Comparison of ENCODE assay signal across 21 cellular contexts in the genomic region with DNA sequence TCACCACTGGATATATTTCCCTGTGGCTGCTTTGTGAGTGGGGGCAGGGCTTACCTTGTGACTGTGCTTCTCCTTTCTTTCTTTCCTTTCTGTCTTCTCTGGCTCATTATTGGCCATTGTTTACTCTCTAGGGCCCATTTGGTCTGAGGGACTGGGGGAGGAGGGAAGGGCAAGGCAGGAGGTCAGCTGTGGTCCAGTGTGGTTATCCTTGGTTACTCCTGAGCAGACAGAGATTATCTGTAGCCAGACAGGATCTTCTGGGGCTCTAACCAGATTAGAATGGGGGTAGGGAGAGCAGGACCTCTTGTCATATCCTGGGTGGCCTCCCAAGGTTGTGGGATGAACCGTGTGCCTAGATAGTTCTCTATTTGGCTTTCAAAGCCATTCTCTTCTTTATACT.
DNase-seq lines count a peak whose midpoint lies in the region; TF ChIP-seq lines count a peak whose summit lies in the region.
"Had no signal": no experiment of that assay in that cellular context is flagged by ENCODE, and none has a peak within 500 bp of the region (broad histone marks: within the 10 kb centered on the region; RNA-seq: fewer than 3 reads in every experiment).

No MANE protein-coding gene starts in this region.

- H3K79me1 ChIP-seq in neuronal stem cell (ENCODE audit: low read depth, low read length), result no peaks in the 10 kb centered on the region
- H3K79me1 ChIP-seq in H9 (ENCODE audit: insufficient read depth, low read depth, low read length, poor library complexity, severe bottlenecking), result no peaks in the 10 kb centered on the region

- H3K27ac Mint-ChIP-seq in endothelial cell (ENCODE audit: unreplicated experiment) (no peak overlapping the region), H9 (no peak overlapping the region)
- H3K27ac Mint-ChIP-seq: immature natural killer cell had no signal

- no peak overlapping the region for H3K56ac ChIP-seq in H9 (ENCODE audit: insufficient read length, low read depth, low read length)

- H3K9me3 Mint-ChIP-seq in endothelial cell (ENCODE audit: unreplicated experiment) (no peaks in the 10 kb centered on the region), H9 (no peaks in the 10 kb centered on the region)
- H3K9me3 Mint-ChIP-seq: immature natural killer cell, neural crest cell had no signal

- no peak overlapping the region for H3K4me3 Mint-ChIP-seq in endothelial cell (ENCODE audit: unreplicated experiment)
- no peak overlapping the region for H3K4me3 Mint-ChIP-seq in H9
- H3K4me3 Mint-ChIP-seq: immature natural killer cell, neural crest cell had no signal

- H2AK5ac ChIP-seq in neuronal stem cell (ENCODE audit: low read depth, low read length) (peak overlapping the region; percentile 29), H9 (ENCODE audit: insufficient read length, low read length) (no peak overlapping the region)

- no peaks in the 10 kb centered on the region for H4K20me1 ChIP-seq in H9 (ENCODE audit: control insufficient read depth, insufficient read depth, insufficient read length)

- H3K23ac ChIP-seq in neuronal stem cell (ENCODE audit: low read depth, low read length, poor library complexity), result no peak overlapping the region
- no peak overlapping the region for H3K23ac ChIP-seq in H9 (ENCODE audit: insufficient read length, low read depth, low read length)

- DNase-seq in SKM-1 treated with dmso at 0.1 percent for 144 hours (lab: John Stamatoyannopoulos, UW; ENCODE audit: unreplicated experiment), result peak; percentile 65
- no peak for DNase-seq in SKM-1 (lab: John Stamatoyannopoulos, UW; ENCODE audit: unreplicated experiment)
- DNase-seq in NCI-H82 treated with DMSO at 0.1 percent for 48 hours (lab: John Stamatoyannopoulos, UW; ENCODE audit: unreplicated experiment), result peak; percentile 33
- peak; percentile 64 for DNase-seq in fibroblast of villous mesenchyme (ENCODE audit: low read depth)
- no peak for DNase-seq in neuronal stem cell (ENCODE audit: low spot score)
- DNase-seq in KBM-7, result no peak
- DNase-seq in endothelial cell (ENCODE audit: low spot score), result no peak
- DNase-seq in H9, result no peak
- DNase-seq: activated CD4-positive, alpha-beta T cell treated with anti-CD3 and anti-CD28 coated beads, Interleukin-2, amount 50 U/mL, for 4 hours; activated T-cell treated with anti-CD3 and anti-CD28 coated beads, Interleukin-2, amount 50 U/mL, for 1 hour; dorsolateral prefrontal cortex; esophagus squamous epithelium; GOT3; immature natural killer cell; Kasumi-1; NCI-H226; SHP77; stimulated activated naive CD4-positive, alpha-beta T cell had no signal

- H3K4ac ChIP-seq in neuronal stem cell (ENCODE audit: low read length), result no peak overlapping the region
- no peak overlapping the region for H3K4ac ChIP-seq in H9 (ENCODE audit: low read depth, low read length)

- no peaks in the 10 kb centered on the region for H3K36me3 ChIP-seq in neuronal stem cell (replicated peaks in 1 of 2; ENCODE audit: control insufficient read depth in 2 of 2, insufficient read depth in 2 of 2, low read length in 2 of 2)
- H3K36me3 ChIP-seq: esophagus squamous epithelium had no signal

- H2BK120ac ChIP-seq in neuronal stem cell (ENCODE audit: low read depth, low read length) (no peak overlapping the region), H9 (ENCODE audit: low read depth, low read length, poor library complexity, severe bottlenecking) (no peak overlapping the region)

- H2BK12ac ChIP-seq in neuronal stem cell (ENCODE audit: low read length) (no peak overlapping the region), H9 (ENCODE audit: insufficient read length, low read depth, low read length) (no peak overlapping the region)

- H2BK20ac ChIP-seq in H9 (ENCODE audit: low read depth, low read length, poor library complexity, severe bottlenecking), result no peak overlapping the region

- H3K27ac ChIP-seq in neuronal stem cell (replicated peaks; ENCODE audit: low read length) (no peak overlapping the region), H9 (ENCODE audit: insufficient read length, low read depth, low read length) (no peak overlapping the region)
- H3K27ac ChIP-seq: C4-2B, esophagus squamous epithelium had no signal

- no peaks in the 10 kb centered on the region for H3K23me2 ChIP-seq in H9 (ENCODE audit: insufficient read length, low read depth, low read length, poor library complexity, severe bottlenecking)

- WGBS in neuronal stem cell (ENCODE audit: extremely low coverage in 2 of 2, insufficient read length in 2 of 2, insufficient replicate concordance in 1 of 2), 2 donors, result no CpG with 5 or more reads among the region's 1 CpG
- WGBS in H9 (ENCODE audit: extremely low coverage, insufficient read length, low lambda C conversion rate), result no CpG with 5 or more reads among the region's 1 CpG

- H3K36me3 Mint-ChIP-seq in endothelial cell (ENCODE audit: low read depth, unreplicated experiment), result no peaks in the 10 kb centered on the region
- no peaks in the 10 kb centered on the region; a peak in 1 of 7 replicates for H3K36me3 Mint-ChIP-seq in H9 (ENCODE audit: insufficient read depth in 1 of 3, low read depth in 3 of 3)
- H3K36me3 Mint-ChIP-seq: immature natural killer cell had no signal

- H2AFZ ChIP-seq in neuronal stem cell (ENCODE audit: low read length) (peak overlapping the region; percentile 15), H9 (ENCODE audit: low read length) (no peak overlapping the region)

- no peaks in the 10 kb centered on the region for H3K27me3 Mint-ChIP-seq in endothelial cell (ENCODE audit: unreplicated experiment)
- H3K27me3 Mint-ChIP-seq in H9 (ENCODE audit: low read depth), result no peaks in the 10 kb centered on the region

- peaks cover 11 to 18% of the 10 kb centered on the region in 2 donors for H3K4me1 ChIP-seq in neuronal stem cell (ENCODE audit: control insufficient read depth in 2 of 2, insufficient read depth in 1 of 2, low read depth in 1 of 2, low read length in 2 of 2)
- H3K4me1 ChIP-seq in H9 (ENCODE audit: insufficient read depth, low read length), result peaks cover 3% of the 10 kb centered on the region; the same call in 1 of the 2 replicates

- H3K4me2 ChIP-seq in neuronal stem cell (ENCODE audit: insufficient read depth, low read length, poor library complexity, severe bottlenecking), result no peak overlapping the region
- no peak overlapping the region for H3K4me2 ChIP-seq in H9 (ENCODE audit: insufficient read depth, insufficient read length, low read length)

- H2BK15ac ChIP-seq in neuronal stem cell (ENCODE audit: low read length), result no peak overlapping the region
- no peak overlapping the region for H2BK15ac ChIP-seq in H9 (ENCODE audit: low read depth, low read length)

- H3K4me3 ChIP-seq in fibroblast of villous mesenchyme (ENCODE audit: low read depth, low read length) (no peak overlapping the region), neuronal stem cell (ENCODE audit: low read length in 2 of 2) (no peak overlapping the region)
- H3K4me3 ChIP-seq: dorsolateral prefrontal cortex, esophagus squamous epithelium, lung had no signal

- no peak overlapping the region for H3T11ph ChIP-seq in H9 (ENCODE audit: low read length)

- H3K27me3 ChIP-seq in neuronal stem cell (ENCODE audit: control insufficient read depth in 3 of 3, insufficient read depth in 3 of 3, low read depth in 1 of 3, low read length in 3 of 3) (no peaks in the 10 kb centered on the region), H9 (ENCODE audit: insufficient read depth, low read length) (no peaks in the 10 kb centered on the region)
- H3K27me3 ChIP-seq: dorsolateral prefrontal cortex had no signal

- H3K9me3 ChIP-seq in neuronal stem cell (replicated peaks in 1 of 2; ENCODE audit: control insufficient read depth in 2 of 2, insufficient read depth in 1 of 2, low read depth in 1 of 2, low read length in 2 of 2) (no peaks in the 10 kb centered on the region), H9 (ENCODE audit: control insufficient read depth, low read depth, low read length) (no peaks in the 10 kb centered on the region)
- H3K9me3 ChIP-seq: esophagus squamous epithelium had no signal

- H3K9ac ChIP-seq in neuronal stem cell (ENCODE audit: low read depth, low read length, poor library complexity) (no peak overlapping the region), H9 (ENCODE audit: extremely low read depth, insufficient read length, low read length) (no peak overlapping the region)

- no peaks in the 10 kb centered on the region for H3K79me2 ChIP-seq in H9 (ENCODE audit: insufficient read depth, low read length)

- H4K8ac ChIP-seq in neuronal stem cell (ENCODE audit: low read depth, low read length) (no peak overlapping the region), H9 (replicated peaks; ENCODE audit: insufficient read length, low read depth, low read length) (no peak overlapping the region)

- H3K14ac ChIP-seq in neuronal stem cell (ENCODE audit: low read length) (no peak overlapping the region), H9 (ENCODE audit: insufficient read depth, low read length) (no peak overlapping the region)

- no peak overlapping the region for H2BK5ac ChIP-seq in neuronal stem cell (ENCODE audit: low read length)
- no peak overlapping the region for H2BK5ac ChIP-seq in H9 (ENCODE audit: insufficient read length, low read length)

- no peak overlapping the region for H4K91ac ChIP-seq in neuronal stem cell (ENCODE audit: low read depth, low read length, poor library complexity)
- no peak overlapping the region for H4K91ac ChIP-seq in H9 (ENCODE audit: insufficient read length, low read depth, low read length)

- H3K18ac ChIP-seq in neuronal stem cell (ENCODE audit: low read length) (peak overlapping the region; percentile 9), H9 (ENCODE audit: insufficient read length, low read depth, low read length) (no peak overlapping the region)

- H4K5ac ChIP-seq in H9 (ENCODE audit: insufficient read length, low read depth, low read length), result no peak overlapping the region

- H3K4me1 Mint-ChIP-seq in endothelial cell (ENCODE audit: unreplicated experiment), result peaks cover 32% of the 10 kb centered on the region
- H3K4me1 Mint-ChIP-seq in H9, result peaks cover 18 to 27% of the 10 kb centered on the region in 2 experiments

- in situ Hi-C loops in KBM-7 (cut with MboI; ENCODE audit: low pct_unique_long_range_greater_than_20kb, low sequenced_read_pairs), result no loop called here

- TF ChIP-seq CTCF in fibroblast of villous mesenchyme (IDR thresholded peaks at IDR 0.05; ENCODE audit: insufficient read depth, low read depth, low read length), result no peak
- no peak for TF ChIP-seq CTCF in endothelial cell (IDR thresholded peaks at IDR 0.05; ENCODE audit: unreplicated experiment)
- TF ChIP-seq CTCF in H9 (conservative IDR thresholded peaks at IDR 0.05), result no peak

Comparison
In these comparisons a context has a peak if more than half of its experiments do, and no peak if none do; other contexts are left out.
1. DNase-seq: peak in SKM-1 treated with dmso at 0.1 percent for 144 hours (single experiment), NCI-H82 treated with DMSO at 0.1 percent for 48 hours (single experiment) and fibroblast of villous mesenchyme (single experiment); none in SKM-1 (single experiment), neuronal stem cell (single experiment), KBM-7 (single experiment), endothelial cell (single experiment) and H9 (single experiment).